Comparison of ENCODE assay signal across 14 cellular contexts in the genomic region with DNA sequence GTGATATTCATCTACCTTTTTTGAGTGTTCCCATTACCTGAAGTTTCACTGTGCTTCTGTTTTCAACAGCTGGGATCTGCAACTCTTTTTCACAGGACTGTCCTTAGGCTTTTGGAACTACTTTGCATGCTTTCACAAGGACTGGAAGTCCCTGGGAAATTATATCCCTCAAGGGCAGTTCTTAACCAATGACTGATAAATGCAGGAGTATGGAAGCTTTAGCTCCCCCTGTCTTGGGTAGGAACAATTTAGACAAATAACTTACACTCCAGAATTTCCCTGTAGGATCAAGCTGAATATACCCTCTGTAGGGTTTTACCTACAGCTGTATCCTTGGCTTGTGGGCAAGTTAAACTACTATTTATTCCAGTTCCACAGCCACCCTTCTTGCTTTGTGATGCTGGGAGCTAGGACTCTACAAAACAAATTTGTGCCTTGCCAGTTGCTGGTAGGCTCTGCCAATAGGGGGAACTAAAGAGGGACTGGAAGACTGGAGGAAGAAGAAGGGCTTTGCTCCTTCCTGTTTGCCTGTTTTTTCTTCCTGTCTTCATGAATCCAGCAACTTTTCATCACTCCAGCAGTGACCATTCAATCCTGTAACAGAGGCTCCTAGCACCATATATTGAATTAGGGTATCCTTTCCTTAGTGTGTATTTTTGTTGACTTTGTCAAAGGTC. TPM values are rescaled to one million over a fixed set of nuclear protein-coding genes. Genes with fewer than 3 reads are reported as not detected.
DNase-seq lines count a peak whose midpoint lies in the region; FAIRE-seq and TF ChIP-seq lines count a peak whose summit lies in the region.
"Had no signal": no experiment of that assay in that cellular context is flagged by ENCODE, and none has a peak within 500 bp of the region (broad histone marks: within the 10 kb centered on the region; RNA-seq: fewer than 3 reads in every experiment).

No MANE protein-coding gene starts in this region.

- no peak overlapping the region for H3K14ac ChIP-seq in trophoblast cell (ENCODE audit: low read length)

- H2BK120ac ChIP-seq in trophoblast cell (ENCODE audit: insufficient read depth, low read length, poor library complexity) = no peak overlapping the region

- H2BK5ac ChIP-seq in trophoblast cell (ENCODE audit: low read depth, low read length, poor library complexity) = no peak overlapping the region

- FAIRE-seq in GM19239 (lab: Jason Lieb, UNC) = no peak
- FAIRE-seq: D721Med, H54 had no signal

- H4K91ac ChIP-seq in trophoblast cell (ENCODE audit: low read depth, low read length) = no peak overlapping the region

- TF ChIP-seq POLR2A in erythroblast (IDR thresholded peaks at IDR 0.05; ENCODE audit: low read length) = no peak

- H3K36me3 ChIP-seq in BE2C = no peaks in the 10 kb centered on the region
- H3K36me3 ChIP-seq in left ventricle myocardium inferior = no peaks in the 10 kb centered on the region
- H3K36me3 ChIP-seq in trophoblast cell (ENCODE audit: control insufficient read depth in 1 of 2, insufficient read depth in 2 of 2, low read length in 2 of 2) = no peaks in the 10 kb centered on the region
- no peaks in the 10 kb centered on the region for H3K36me3 ChIP-seq in effector memory CD4-positive, alpha-beta T cell (ENCODE audit: control insufficient read depth, insufficient read depth, low read length)

- no peak overlapping the region for H3K23ac ChIP-seq in trophoblast cell (ENCODE audit: low read length)

- intact Hi-C loops in left ventricle myocardium inferior (cut with micrococcal nuclease) = no loop called here

- no peaks in the 10 kb centered on the region for H3K9me3 ChIP-seq in BE2C
- H3K9me3 ChIP-seq in left ventricle myocardium inferior (replicated peaks) = peaks cover 5% of the 10 kb centered on the region
- H3K9me3 ChIP-seq in trophoblast cell (ENCODE audit: insufficient read depth, low read depth, low read length) = peaks cover 2% of the 10 kb centered on the region
- no peaks in the 10 kb centered on the region for H3K9me3 ChIP-seq in effector memory CD4-positive, alpha-beta T cell (ENCODE audit: control insufficient read depth, low read length)
- H3K9me3 ChIP-seq: psoas muscle, testis had no signal

- no peak overlapping the region for H3K9ac ChIP-seq in trophoblast cell (ENCODE audit: low read length)

- DNase-seq in BE2C = peak; percentile 37
- DNase-seq in HCEC 1CT = peak; percentile 32
- peak; percentile 78 for DNase-seq in OCI-M1 (lab: John Stamatoyannopoulos, UW)
- peak; percentile 10 to 32 for DNase-seq in erythroblast (lab: John Stamatoyannopoulos, UW)
- DNase-seq in GM19239 (ENCODE audit: insufficient read length, low spot score) = no peak
- no peak for DNase-seq in left ventricle myocardium inferior
- no peak for DNase-seq in trophoblast cell
- DNase-seq in effector memory CD4-positive, alpha-beta T cell = no peak
- DNase-seq: activated T-cell treated with anti-CD3 and anti-CD28 coated beads for 4 hours, NCI-H345, psoas muscle, testis had no signal

- no peak overlapping the region for H2AK5ac ChIP-seq in trophoblast cell (ENCODE audit: low read length)

- no peak overlapping the region for H4K12ac ChIP-seq in trophoblast cell (ENCODE audit: low read depth, low read length)

- H3K4me1 ChIP-seq in BE2C (no peaks in the 10 kb centered on the region), left ventricle myocardium inferior (no peaks in the 10 kb centered on the region), trophoblast cell (ENCODE audit: control insufficient read depth in 1 of 2, insufficient read depth in 2 of 2, low read length in 2 of 2) (peaks cover 0 to 3% of the 10 kb centered on the region in 2 experiments)
- no peaks in the 10 kb centered on the region for H3K4me1 ChIP-seq in effector memory CD4-positive, alpha-beta T cell (ENCODE audit: control insufficient read depth, insufficient read depth, low read length, poor library complexity, severe bottlenecking)
- H3K4me1 ChIP-seq: psoas muscle had no signal

- H4K8ac ChIP-seq in trophoblast cell (ENCODE audit: low read depth, low read length) = no peak overlapping the region

- no peak overlapping the region for H3K4me2 ChIP-seq in trophoblast cell (ENCODE audit: low read length)

- no peak overlapping the region for H3K18ac ChIP-seq in trophoblast cell (ENCODE audit: low read length)

- no peak overlapping the region for H3K27ac ChIP-seq in left ventricle myocardium inferior (replicated peaks)
- no peak overlapping the region for H3K27ac ChIP-seq in trophoblast cell (ENCODE audit: low read depth, low read length)
- no peak overlapping the region for H3K27ac ChIP-seq in effector memory CD4-positive, alpha-beta T cell (ENCODE audit: insufficient read depth, low read length, poor library complexity, severe bottlenecking)
- H3K27ac ChIP-seq: psoas muscle, testis had no signal

- no peak overlapping the region for H2AFZ ChIP-seq in trophoblast cell (ENCODE audit: insufficient read depth, low read length, poor library complexity)

- H3K79me2 ChIP-seq in trophoblast cell (ENCODE audit: control insufficient read depth, insufficient read depth, low read length, poor library complexity) = no peaks in the 10 kb centered on the region

- H3K79me1 ChIP-seq in trophoblast cell (ENCODE audit: low read length) = no peaks in the 10 kb centered on the region

- H3K4me3 ChIP-seq in BE2C (ENCODE audit: low read depth, low read length) (peak overlapping the region; percentile 17; the same call in 1 of the 2 replicates), left ventricle myocardium inferior (no peak overlapping the region), trophoblast cell (ENCODE audit: low read depth, low read length) (no peak overlapping the region)
- H3K4me3 ChIP-seq in effector memory CD4-positive, alpha-beta T cell (ENCODE audit: insufficient read depth, low read depth, low read length, poor library complexity, severe bottlenecking) = no peak overlapping the region
- H3K4me3 ChIP-seq: psoas muscle, testis had no signal

- no peaks in the 10 kb centered on the region for H3K27me3 ChIP-seq in BE2C
- H3K27me3 ChIP-seq in left ventricle myocardium inferior (ENCODE audit: low read depth) = no peaks in the 10 kb centered on the region
- no peaks in the 10 kb centered on the region for H3K27me3 ChIP-seq in trophoblast cell (ENCODE audit: insufficient read depth, low read length)
- no peaks in the 10 kb centered on the region for H3K27me3 ChIP-seq in effector memory CD4-positive, alpha-beta T cell (replicated peaks; ENCODE audit: control insufficient read depth, insufficient read depth, low read length, poor library complexity, severe bottlenecking)
- H3K27me3 ChIP-seq: testis had no signal

- no peak overlapping the region for H2BK12ac ChIP-seq in trophoblast cell (ENCODE audit: low read length)

- TF ChIP-seq CTCF in BE2C (IDR thresholded peaks at IDR 0.05; ENCODE audit: low read depth, low read length) = peak; percentile 68
- no peak for TF ChIP-seq CTCF in left ventricle myocardium inferior (IDR thresholded peaks at IDR 0.05; ENCODE audit: borderline replicate concordance)

- no peak overlapping the region for H3K4ac ChIP-seq in trophoblast cell (ENCODE audit: low read depth, low read length)

RNA-seq across cellular contexts. Expression of gene ZNF280D, which starts 6.8 kb away (rescaled TPM):
- 6.8 TPM for polyA plus RNA-seq in BE2C (2012; ENCODE audit: insufficient read depth, insufficient read length, low read depth)
- 22.0 TPM for total RNA-seq in left ventricle myocardium inferior
- polyA plus RNA-seq in trophoblast cell (2013) = 4.6 TPM in 2 replicates

Comparison
In these comparisons a context has a peak if more than half of its experiments do, and no peak if none do; other contexts are left out.
1. DNase-seq: peak in BE2C (single experiment), HCEC 1CT (single experiment), OCI-M1 (single experiment) and erythroblast (2 of 2); none in GM19239 (single experiment), left ventricle myocardium inferior (single experiment), trophoblast cell (0 of 2) and effector memory CD4-positive, alpha-beta T cell (0 of 3).